29 cellular contexts compared by ENCODE assay signal in the genomic region with DNA sequence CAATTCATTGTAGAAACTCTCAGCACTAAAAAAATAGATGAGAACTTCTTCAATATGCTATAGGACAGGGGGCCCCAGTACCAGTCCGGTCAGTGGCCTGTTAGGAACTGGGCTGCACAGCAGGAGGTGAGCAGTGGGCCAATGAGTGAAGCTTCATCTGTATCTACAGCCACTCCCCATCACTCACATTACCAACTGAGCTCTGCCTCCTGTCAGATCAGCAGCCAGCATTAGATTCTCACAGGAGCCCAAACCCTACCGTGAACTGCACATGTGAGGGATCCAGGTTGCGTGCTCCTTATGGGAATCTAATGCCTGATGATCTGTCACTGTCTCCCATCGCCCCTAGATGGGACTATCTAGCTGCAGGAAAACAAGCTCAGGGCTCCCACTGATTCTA. TPM values are rescaled to one million over a fixed set of nuclear protein-coding genes. Genes with fewer than 3 reads are reported as not detected.
"Had no signal": no experiment of that assay in that cellular context is flagged by ENCODE, and none has a peak within 500 bp of the region (broad histone marks: within the 10 kb centered on the region; RNA-seq: fewer than 3 reads in every experiment).

No MANE protein-coding gene starts in this region.

- ATAC-seq: activated CD8-positive, alpha-beta memory T cell treated with anti-CD3 and anti-CD28 coated beads, Interleukin-2, amount 10 ng/mL, durations not matched to agents 7 days and 5 days; activated naive CD4-positive, alpha-beta T cell treated with anti-CD3 and anti-CD28 coated beads, Interleukin-2, amount 50 U/mL, for 72 hours; left colon; naive thymus-derived CD8-positive, alpha-beta T cell; right cardiac atrium; stimulated activated naive B cell treated with anti-CD40 and anti-IgM and Interleukin-4, amounts not matched to agents 10 μg/mL and 1 μg/mL and 100 μg/mL, for 72 hours had no signal

- H3K36me3 ChIP-seq: stomach, suprapubic skin, tibial artery had no signal

- H3K27ac ChIP-seq: epithelial cell of prostate, stomach, suprapubic skin, tibial artery, VCaP had no signal

- H3K27ac Mint-ChIP-seq: activated CD4-positive, alpha-beta memory T cell treated with anti-CD3 and anti-CD28 coated beads, Interleukin-2, amount 10 ng/mL, durations not matched to agents 7 days and 5 days; activated CD4-positive, alpha-beta T cell treated with anti-CD3 and anti-CD28 coated beads, Interleukin-2, amount 10 ng/mL, durations not matched to agents 24 days and 14 days; activated CD8-positive, alpha-beta memory T cell treated with anti-CD3 and anti-CD28 coated beads, Interleukin-2, amount 10 ng/mL, durations not matched to agents 7 days and 5 days; activated naive CD4-positive, alpha-beta T cell treated with anti-CD3 and anti-CD28 coated beads, Interleukin-2, amount 50 U/mL, for 72 hours; activated T-helper 2 cell treated with anti-CD3 and anti-CD28 coated beads, Interferon-gamma antibody, Interleukin-2, Interleukin-4, amounts not matched to agents 10 μg/mL and 5 μg/mL and 100 μg/mL, durations not matched to agents 14 hours and 24 hours and 36 hours; memory B cell; naive thymus-derived CD8-positive, alpha-beta T cell; stimulated activated naive B cell treated with anti-CD40 and anti-IgM and Interleukin-4, amounts not matched to agents 10 μg/mL and 1 μg/mL and 100 μg/mL, for 72 hours; T-helper 1 cell treated with Interleukin-12 subunit alpha and Interleukin-12 subunit beta and Interleukin-4 antibody, amounts not matched to agents 30 μg/mL and 1 μg/mL, for 36 hours had no signal

- H3K9me3 Mint-ChIP-seq: activated CD4-positive, alpha-beta memory T cell treated with anti-CD3 and anti-CD28 coated beads, Interleukin-2, amount 10 ng/mL, durations not matched to agents 7 days and 5 days; activated CD4-positive, alpha-beta T cell treated with anti-CD3 and anti-CD28 coated beads, Interleukin-2, amount 10 ng/mL, durations not matched to agents 24 days and 14 days; activated naive CD4-positive, alpha-beta T cell treated with anti-CD3 and anti-CD28 coated beads, Interleukin-2, amount 50 U/mL, for 72 hours; activated T-helper 2 cell treated with anti-CD3 and anti-CD28 coated beads, Interferon-gamma antibody, Interleukin-2, Interleukin-4, amounts not matched to agents 10 μg/mL and 5 μg/mL and 100 μg/mL, durations not matched to agents 14 hours and 24 hours and 36 hours; central memory CD8-positive, alpha-beta T cell; neural crest cell; stimulated activated naive B cell treated with anti-CD40 and anti-IgM and Interleukin-4, amounts not matched to agents 10 μg/mL and 1 μg/mL and 100 μg/mL, for 72 hours; T-helper 1 cell treated with Interleukin-12 subunit alpha and Interleukin-12 subunit beta and Interleukin-4 antibody, amounts not matched to agents 30 μg/mL and 1 μg/mL, for 36 hours had no signal

- H3K4me1 Mint-ChIP-seq: activated CD4-positive, alpha-beta memory T cell treated with anti-CD3 and anti-CD28 coated beads, Interleukin-2, amount 10 ng/mL, durations not matched to agents 7 days and 5 days; activated CD4-positive, alpha-beta T cell treated with anti-CD3 and anti-CD28 coated beads, Interleukin-2, amount 10 ng/mL, durations not matched to agents 24 days and 14 days; central memory CD8-positive, alpha-beta T cell; stimulated activated naive B cell treated with anti-CD40 and anti-IgM and Interleukin-4, amounts not matched to agents 10 μg/mL and 1 μg/mL and 100 μg/mL, for 72 hours had no signal

- H3K9me3 ChIP-seq: stomach, suprapubic skin, tibial artery had no signal

- DNase-seq: activated CD4-positive, alpha-beta memory T cell treated with anti-CD3 and anti-CD28 coated beads, Interleukin-2, amount 10 ng/mL, durations not matched to agents 7 days and 5 days; activated CD4-positive, alpha-beta T cell treated with anti-CD3 and anti-CD28 coated beads, Interleukin-2, amount 10 ng/mL, durations not matched to agents 24 days and 14 days; activated CD4-positive, CD25-positive, alpha-beta regulatory T cell treated with anti-CD3 and anti-CD28 coated beads, Interleukin-2, amount 50 U/mL, for 72 hours; activated CD8-positive, alpha-beta memory T cell treated with anti-CD3 and anti-CD28 coated beads, Interleukin-2, amount 10 ng/mL, durations not matched to agents 7 days and 5 days; activated naive CD4-positive, alpha-beta T cell; activated T-cell treated with anti-CD3 and anti-CD28 coated beads, Interleukin-2, amount 50 U/mL, for 48 hours; anterior cingulate cortex; dermis blood vessel endothelial cell; effector CD4-positive, alpha-beta T cell; kidney; left colon; naive thymus-derived CD8-positive, alpha-beta T cell; right cardiac atrium; stimulated activated CD4-positive, alpha-beta T cell treated with anti-CD3 and anti-CD28 coated beads, Interleukin-15, amount 100 ng/mL, for 24 hours; stimulated activated CD4-positive, alpha-beta T cell treated with anti-CD3 and anti-CD28 coated beads, Interleukin-2, amount 100 ng/mL, for 24 hours; stimulated activated naive B cell treated with anti-CD40 and anti-IgM and Interleukin-4, amounts not matched to agents 10 μg/mL and 1 μg/mL and 100 μg/mL, for 72 hours; stomach; T-helper 9 cell; tibial artery had no signal

- H3K4me3 Mint-ChIP-seq: activated CD4-positive, alpha-beta memory T cell treated with anti-CD3 and anti-CD28 coated beads, Interleukin-2, amount 10 ng/mL, durations not matched to agents 7 days and 5 days; activated CD4-positive, alpha-beta T cell treated with anti-CD3 and anti-CD28 coated beads, Interleukin-2, amount 10 ng/mL, durations not matched to agents 24 days and 14 days; activated CD8-positive, alpha-beta memory T cell treated with anti-CD3 and anti-CD28 coated beads, Interleukin-2, amount 10 ng/mL, durations not matched to agents 7 days and 5 days; central memory CD8-positive, alpha-beta T cell; memory B cell; naive thymus-derived CD8-positive, alpha-beta T cell; neural crest cell; stimulated activated naive B cell treated with anti-CD40 and anti-IgM and Interleukin-4, amounts not matched to agents 10 μg/mL and 1 μg/mL and 100 μg/mL, for 72 hours; T-helper 1 cell treated with Interleukin-12 subunit alpha and Interleukin-12 subunit beta and Interleukin-4 antibody, amounts not matched to agents 30 μg/mL and 1 μg/mL, for 36 hours had no signal

- H3K36me3 Mint-ChIP-seq: activated CD8-positive, alpha-beta memory T cell treated with anti-CD3 and anti-CD28 coated beads, Interleukin-2, amount 10 ng/mL, durations not matched to agents 7 days and 5 days; activated naive CD4-positive, alpha-beta T cell treated with anti-CD3 and anti-CD28 coated beads, Interleukin-2, amount 50 U/mL, for 72 hours; memory B cell; stimulated activated naive B cell treated with anti-CD40 and anti-IgM and Interleukin-4, amounts not matched to agents 10 μg/mL and 1 μg/mL and 100 μg/mL, for 72 hours had no signal

- H3K4me3 ChIP-seq: stomach, suprapubic skin, tibial artery had no signal

- H3K4me1 ChIP-seq: stomach, suprapubic skin, tibial artery had no signal

RNA-seq across cellular contexts. Expression of gene ANO2, which starts 15.7 kb away (rescaled TPM):
- total RNA-seq: activated CD4-positive, alpha-beta memory T cell treated with anti-CD3 and anti-CD28 coated beads, Interleukin-2, amount 10 ng/mL, durations not matched to agents 7 days and 5 days; activated CD4-positive, alpha-beta T cell treated with anti-CD3 and anti-CD28 coated beads, Interleukin-2, amount 10 ng/mL, durations not matched to agents 24 days and 14 days; activated CD8-positive, alpha-beta memory T cell treated with anti-CD3 and anti-CD28 coated beads, Interleukin-2, amount 10 ng/mL, durations not matched to agents 7 days and 5 days; activated naive CD4-positive, alpha-beta T cell treated with anti-CD3 and anti-CD28 coated beads, Interleukin-2, amount 50 U/mL, for 72 hours; activated T-helper 2 cell treated with anti-CD3 and anti-CD28 coated beads, Interferon-gamma antibody, Interleukin-2, Interleukin-4, amounts not matched to agents 10 μg/mL and 5 μg/mL and 100 μg/mL, durations not matched to agents 14 hours and 24 hours and 36 hours; bronchial epithelial cell; naive thymus-derived CD8-positive, alpha-beta T cell had no signal
- polyA plus RNA-seq: naive thymus-derived CD8-positive, alpha-beta T cell had no signal
